ENCODE assay signal across 9 cellular contexts in genomic region chr1:204405988-204406387, GRCh38. TPM values are rescaled to one million over a fixed set of nuclear protein-coding genes. Genes with fewer than 3 reads are reported as not detected.
DNase-seq lines count a peak whose midpoint lies in the region; ATAC-seq, FAIRE-seq and TF ChIP-seq lines count a peak whose summit lies in the region.
"Had no signal": no experiment of that assay in that cellular context is flagged by ENCODE, and none has a peak within 500 bp of the region (broad histone marks: within the 10 kb centered on the region; RNA-seq: fewer than 3 reads in every experiment).

No MANE protein-coding gene starts in this region.

- TF ChIP-seq CTCF in fibroblast of villous mesenchyme (IDR thresholded peaks at IDR 0.05; ENCODE audit: insufficient read depth, low read depth, low read length): no peak

- no peak for ATAC-seq in stimulated activated naive CD8-positive, alpha-beta T cell treated with anti-CD3 and anti-CD28 coated beads, Interleukin-15, amount 100 ng/mL, for 72 hours
- ATAC-seq in GM18873 (IDR thresholded peaks at IDR 0.05; ENCODE audit: low FRiP score, unreplicated experiment): no peak

- FAIRE-seq in TTC549 (lab: Jason Lieb, UNC) (peak; percentile 39), GM19239 (lab: Jason Lieb, UNC) (no peak)
- FAIRE-seq: pancreas had no signal

- peak overlapping the region; percentile 97 for H3K4me3 ChIP-seq in fibroblast of villous mesenchyme (ENCODE audit: low read depth, low read length)

- peak overlapping the region; percentile 99 for H3K4me3 Mint-ChIP-seq in activated T-cell treated with anti-CD3 and anti-CD28 coated beads, Interleukin-2, amount 50 U/mL, for 24 hours
- peak overlapping the region; percentile 68 to 95 for H3K4me3 Mint-ChIP-seq in stimulated activated naive CD8-positive, alpha-beta T cell treated with anti-CD3 and anti-CD28 coated beads, Interleukin-15, amount 100 ng/mL, for 72 hours

- peaks cover 34% of the 10 kb centered on the region for H3K4me1 Mint-ChIP-seq in activated T-cell treated with anti-CD3 and anti-CD28 coated beads, Interleukin-2, amount 50 U/mL, for 24 hours (ENCODE audit: low read depth)
- peaks cover 31% of the 10 kb centered on the region for H3K4me1 Mint-ChIP-seq in stimulated activated naive CD8-positive, alpha-beta T cell treated with anti-CD3 and anti-CD28 coated beads, Interleukin-15, amount 100 ng/mL, for 72 hours

- H3K27me3 Mint-ChIP-seq in activated T-cell treated with anti-CD3 and anti-CD28 coated beads, Interleukin-2, amount 50 U/mL, for 24 hours: no peaks in the 10 kb centered on the region
- no peaks in the 10 kb centered on the region for H3K27me3 Mint-ChIP-seq in stimulated activated naive CD8-positive, alpha-beta T cell treated with anti-CD3 and anti-CD28 coated beads, Interleukin-15, amount 100 ng/mL, for 72 hours

- H3K9me3 Mint-ChIP-seq in activated T-cell treated with anti-CD3 and anti-CD28 coated beads, Interleukin-2, amount 50 U/mL, for 24 hours: no peaks in the 10 kb centered on the region
- H3K9me3 Mint-ChIP-seq in stimulated activated naive CD8-positive, alpha-beta T cell treated with anti-CD3 and anti-CD28 coated beads, Interleukin-15, amount 100 ng/mL, for 72 hours: no peaks in the 10 kb centered on the region

- no peak for DNase-seq in activated T-cell treated with anti-CD3 and anti-CD28 coated beads, Interleukin-2, amount 50 U/mL, for 24 hours
- DNase-seq in activated T-cell treated with anti-CD3 and anti-CD28 coated beads, Interleukin-2, amount 50 U/mL, for 1 hour: no peak
- no peak for DNase-seq in fibroblast of villous mesenchyme (ENCODE audit: low read depth)
- no peak for DNase-seq in stimulated activated naive CD8-positive, alpha-beta T cell treated with anti-CD3 and anti-CD28 coated beads, Interleukin-15, amount 100 ng/mL, for 72 hours
- no peak for DNase-seq in NCI-H510A treated with DMSO at 0.1 percent for 48 hours (lab: John Stamatoyannopoulos, UW)
- DNase-seq in GM19239 (ENCODE audit: insufficient read length, low spot score): no peak
- DNase-seq: pancreas had no signal

- peak overlapping the region; percentile 75 for H3K27ac Mint-ChIP-seq in activated T-cell treated with anti-CD3 and anti-CD28 coated beads, Interleukin-2, amount 50 U/mL, for 24 hours
- peak overlapping the region; percentile 100 for H3K27ac Mint-ChIP-seq in stimulated activated naive CD8-positive, alpha-beta T cell treated with anti-CD3 and anti-CD28 coated beads, Interleukin-15, amount 100 ng/mL, for 72 hours

- peaks cover 95% of the 10 kb centered on the region for H3K36me3 Mint-ChIP-seq in activated T-cell treated with anti-CD3 and anti-CD28 coated beads, Interleukin-2, amount 50 U/mL, for 24 hours (ENCODE audit: low read depth)

RNA-seq across cellular contexts. Expression of gene PPP1R15B, which starts 5.6 kb away (rescaled TPM):
- total RNA-seq in fibroblast of villous mesenchyme: 35.1 and 49.7 TPM in 2 replicates

RNA-seq across cellular contexts. Expression of gene PLEKHA6, which starts 46.3 kb away (rescaled TPM):
- total RNA-seq in fibroblast of villous mesenchyme: 2.9 and 3.9 TPM in 2 replicates
